In the genomic region with DNA sequence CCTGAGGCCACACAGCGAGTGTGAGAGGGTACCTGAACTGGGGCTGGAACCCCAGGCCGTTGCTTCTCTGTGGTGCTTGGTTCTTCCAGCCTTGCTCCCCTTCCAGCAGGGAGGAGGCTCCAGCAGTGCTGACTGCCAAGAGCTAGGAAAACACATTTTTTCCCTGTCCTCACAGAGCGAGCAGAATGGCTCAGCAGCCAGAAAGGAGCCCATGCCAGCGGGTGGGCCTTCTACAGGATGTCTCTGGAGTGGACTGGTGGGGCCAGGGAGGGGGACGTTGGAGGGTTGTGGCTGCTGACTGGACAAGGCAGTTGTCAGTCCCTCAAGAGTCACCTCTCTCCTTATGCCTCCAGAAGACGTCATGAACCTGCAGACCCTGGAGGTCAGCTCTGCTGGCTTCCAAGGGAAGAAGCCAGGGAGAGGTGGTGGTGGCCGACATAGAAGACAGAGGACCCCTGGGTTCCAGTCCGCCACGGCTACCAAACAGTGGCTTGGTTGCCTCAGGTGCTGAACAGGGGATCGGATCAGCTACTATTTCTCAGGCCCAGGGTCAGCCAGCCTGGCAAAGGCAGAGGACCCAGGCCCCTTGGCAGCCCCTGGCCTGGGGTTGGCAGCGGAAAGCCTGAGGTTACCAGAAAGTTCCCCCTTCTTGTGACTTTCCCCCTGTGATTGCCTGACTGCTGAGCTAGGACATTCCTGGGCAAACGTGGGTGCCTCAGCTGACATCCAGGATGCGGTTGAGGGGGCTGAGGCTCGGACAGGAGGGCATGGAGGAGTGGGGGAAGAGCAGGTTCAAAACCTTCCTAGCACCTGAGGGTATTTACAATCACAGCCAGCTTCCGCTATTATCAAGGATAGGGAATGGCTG, we compare ENCODE assay signal across 11 cellular contexts. TPM values are rescaled to one million over a fixed set of nuclear protein-coding genes. Genes with fewer than 3 reads are reported as not detected.
DNase-seq lines count a peak whose midpoint lies in the region; TF ChIP-seq lines count a peak whose summit lies in the region.
"Had no signal": no experiment of that assay in that cellular context is flagged by ENCODE, and none has a peak within 500 bp of the region (broad histone marks: within the 10 kb centered on the region; RNA-seq: fewer than 3 reads in every experiment).

No MANE protein-coding gene starts in this region.

- peak overlapping the region; percentile 12 for H2BK15ac ChIP-seq in mesenchymal stem cell (ENCODE audit: low read depth, poor library complexity, severe bottlenecking)

- no peak overlapping the region for H3K23ac ChIP-seq in mesenchymal stem cell (ENCODE audit: low read length in 2 of 2)

- peak overlapping the region in 51 of 59 donors; percentile 3 to 97 (median 62) for H3K27ac ChIP-seq in dorsolateral prefrontal cortex
- H3K27ac ChIP-seq in mesenchymal stem cell (ENCODE audit: low read length, poor library complexity, severe bottlenecking): peak overlapping the region; percentile 55
- peak overlapping the region; percentile 96 to 100 (median 99) for H3K27ac ChIP-seq in transverse colon
- H3K27ac ChIP-seq in effector memory CD4-positive, alpha-beta T cell (ENCODE audit: insufficient read depth, low read length, poor library complexity, severe bottlenecking): no peak overlapping the region

- intact Hi-C loops in dorsolateral prefrontal cortex (cut with DNase I): no loop called here
- intact Hi-C loops in transverse colon (cut with DNase I; ENCODE audit: low total_unique reads): loop anchor here (10.0 kb wide), 1 partner anchor 69 kb away; the partner anchor contains the start of gene TMEM184B

- H2BK5ac ChIP-seq in mesenchymal stem cell (ENCODE audit: low read depth, low read length, poor library complexity, severe bottlenecking): no peak overlapping the region

- no peak overlapping the region for H2BK120ac ChIP-seq in mesenchymal stem cell (ENCODE audit: low read depth, low read length)

- TF ChIP-seq EP300 in transverse colon (IDR thresholded peaks at IDR 0.05; ENCODE audit: low read depth): no peak

- H3K4ac ChIP-seq in mesenchymal stem cell (ENCODE audit: low read depth in 1 of 2, low read length in 2 of 2): no peak overlapping the region

- TF ChIP-seq POLR2A in transverse colon (IDR thresholded peaks at IDR 0.05): no peak

- H3K79me1 ChIP-seq in mesenchymal stem cell (replicated peaks; ENCODE audit: low read length, poor library complexity, severe bottlenecking): peaks cover 33% of the 10 kb centered on the region

- peak overlapping the region; percentile 22 for H4K91ac ChIP-seq in mesenchymal stem cell (ENCODE audit: low read length)

- H3K4me3 ChIP-seq in dorsolateral prefrontal cortex (no peak overlapping the region), mesenchymal stem cell (ENCODE audit: insufficient read depth in 1 of 2, low read depth in 1 of 2, low read length in 2 of 2) (peak overlapping the region in 1 of 2 experiments; percentile 83), transverse colon (no peak overlapping the region)
- no peak overlapping the region for H3K4me3 ChIP-seq in effector memory CD4-positive, alpha-beta T cell (ENCODE audit: insufficient read depth, low read depth, low read length, poor library complexity, severe bottlenecking)

- DNase-seq in NCI-H446 treated with DMSO at 0.1 percent for 48 hours (lab: John Stamatoyannopoulos, UW) (peak; percentile 9), dorsolateral prefrontal cortex (peak in 2 of 10 donors; percentile 64 to 72), mesenchymal stem cell (peak; percentile 47), transverse colon (peak; percentile 66), HPDE6-E6E7 (ENCODE audit: extremely low spot score) (no peak)
- DNase-seq in effector CD8-positive, alpha-beta T cell (lab: John Stamatoyannopoulos, UW): no peak
- DNase-seq in effector memory CD4-positive, alpha-beta T cell: no peak
- DNase-seq in stimulated activated CD4-positive, alpha-beta T cell treated with anti-CD3 and anti-CD28 coated beads, Interleukin-12 subunit alpha, Interleukin-12 subunit beta, amount 100 ng/mL, for 4 hours: no peak
- DNase-seq: activated naive CD8-positive, alpha-beta T cell treated with anti-CD3 and anti-CD28 coated beads, Interleukin-2, amount 50 U/mL, for 24 hours; NCI-H187; T-helper 9 cell had no signal

- no peak overlapping the region for H4K8ac ChIP-seq in mesenchymal stem cell (ENCODE audit: low read length)

- H3K36me3 ChIP-seq in mesenchymal stem cell (ENCODE audit: control insufficient read depth in 1 of 2, insufficient read depth in 2 of 2, low read depth in 1 of 2, low read length in 2 of 2) (peaks cover 17 to 18% of the 10 kb centered on the region in 2 experiments), transverse colon (no peaks in the 10 kb centered on the region)
- no peaks in the 10 kb centered on the region for H3K36me3 ChIP-seq in effector memory CD4-positive, alpha-beta T cell (ENCODE audit: control insufficient read depth, insufficient read depth, low read length)

- H3K4me2 ChIP-seq in mesenchymal stem cell (ENCODE audit: low read length, poor library complexity, severe bottlenecking): peak overlapping the region; percentile 20

- H3K4me1 ChIP-seq in mesenchymal stem cell (ENCODE audit: control insufficient read depth, insufficient read depth, low read depth, low read length): peaks cover 29% of the 10 kb centered on the region
- peaks cover 10 to 39% (median 25%) of the 10 kb centered on the region in 4 donors for H3K4me1 ChIP-seq in transverse colon
- peaks cover 22% of the 10 kb centered on the region for H3K4me1 ChIP-seq in effector memory CD4-positive, alpha-beta T cell (ENCODE audit: control insufficient read depth, insufficient read depth, low read length, poor library complexity, severe bottlenecking)

- in situ Hi-C loops in transverse colon (cut with MboI; ENCODE audit: low pct_ligation_motif_present in 1 of 4, low pct_unique_long_range_greater_than_20kb in 1 of 4, low sequenced_read_pairs in 3 of 4): no loop called here

- 89% methylated on average over 14 of the region's 15 CpGs for WGBS in mesenchymal stem cell
- WGBS in transverse colon (ENCODE audit: low coverage in 1 of 2), 2 donors: 75% methylated on average over 15 of the region's 15 CpGs; no CpG with 5 or more reads in 1 of the 2 donors

- no peak overlapping the region for H3K14ac ChIP-seq in mesenchymal stem cell (ENCODE audit: low read length in 2 of 2)

- no peak for TF ChIP-seq CTCF in dorsolateral prefrontal cortex (IDR thresholded peaks at IDR 0.05 in 54 of 56, conservative IDR thresholded peaks at IDR 0.05 in 2 of 56; ENCODE audit: low read depth in 1 of 56, partially characterized antibody in 56 of 56)
- TF ChIP-seq CTCF in transverse colon (IDR thresholded peaks at IDR 0.05): no peak

- H2BK12ac ChIP-seq in mesenchymal stem cell (ENCODE audit: low read length in 2 of 2): peak overlapping the region in 1 of 2 experiments; percentile 24

- no peaks in the 10 kb centered on the region for H3K27me3 ChIP-seq in dorsolateral prefrontal cortex
- H3K27me3 ChIP-seq in mesenchymal stem cell (ENCODE audit: control insufficient read depth in 1 of 2, insufficient read depth in 1 of 2, low read length in 2 of 2): no peaks in the 10 kb centered on the region
- H3K27me3 ChIP-seq in transverse colon: no peaks in the 10 kb centered on the region
- no peaks in the 10 kb centered on the region for H3K27me3 ChIP-seq in effector memory CD4-positive, alpha-beta T cell (replicated peaks; ENCODE audit: control insufficient read depth, insufficient read depth, low read length, poor library complexity, severe bottlenecking)

- no peaks in the 10 kb centered on the region for H3K9me3 ChIP-seq in mesenchymal stem cell (ENCODE audit: control insufficient read depth, low read length)
- no peaks in the 10 kb centered on the region for H3K9me3 ChIP-seq in transverse colon
- H3K9me3 ChIP-seq in effector memory CD4-positive, alpha-beta T cell (ENCODE audit: control insufficient read depth, low read length): no peaks in the 10 kb centered on the region

- no peak overlapping the region for H2AFZ ChIP-seq in mesenchymal stem cell (ENCODE audit: low read depth, low read length)

- H3K9ac ChIP-seq in mesenchymal stem cell (ENCODE audit: low read length): peak overlapping the region; percentile 94

- peak overlapping the region; percentile 66 for H2AK5ac ChIP-seq in mesenchymal stem cell (ENCODE audit: low read length, severe bottlenecking)

- no peak overlapping the region for H3K18ac ChIP-seq in mesenchymal stem cell (ENCODE audit: low read depth in 1 of 2, low read length in 2 of 2)

RNA-seq across cellular contexts. Expression of gene MAFF, which starts 3.7 kb away (rescaled TPM):
- total RNA-seq in dorsolateral prefrontal cortex (100 to 1,000 TPM in 1 of 120 experiments, 10 to 100 TPM in 67, 1 to 10 TPM in 52; 3.4 to 113 (median 10.9) TPM), transverse colon (10 to 100 TPM in 3 of 4 donors, 1 to 10 TPM in 1; 3.8 to 30.3 (median 22.0) TPM)
- polyA plus RNA-seq in mesenchymal stem cell (2013, experiment 1 of 2): 9.1 TPM
- polyA plus RNA-seq in mesenchymal stem cell (2013, experiment 2 of 2): 8.8 TPM

RNA-seq across cellular contexts. Expression of gene PLA2G6, which starts 23.9 kb away (rescaled TPM):
- total RNA-seq in dorsolateral prefrontal cortex: 100 to 1,000 TPM in 17 of 120 experiments, 10 to 100 TPM in 103; 45.0 to 160 (median 76.4) TPM
- polyA plus RNA-seq in mesenchymal stem cell (2013, experiment 1 of 2): 3.7 TPM
- 4.4 TPM for polyA plus RNA-seq in mesenchymal stem cell (2013, experiment 2 of 2)
- total RNA-seq in transverse colon: 100 to 1,000 TPM in 2 of 4 donors, 10 to 100 TPM in 2; 30.7 to 327 (median 72.3) TPM

Comparison
In these comparisons a context has a peak if more than half of its experiments do, and no peak if none do; other contexts are left out.
1. DNase-seq: peak in NCI-H446 treated with DMSO at 0.1 percent for 48 hours (single experiment), mesenchymal stem cell (single experiment) and transverse colon (single experiment); none in HPDE6-E6E7 (single experiment), effector CD8-positive, alpha-beta T cell (single experiment), effector memory CD4-positive, alpha-beta T cell (0 of 3) and stimulated activated CD4-positive, alpha-beta T cell treated with anti-CD3 and anti-CD28 coated beads, Interleukin-12 subunit alpha, Interleukin-12 subunit beta, amount 100 ng/mL, for 4 hours (single experiment).